Comparison of ENCODE assay signal across 1 cellular context in genomic region chr1:1373493-1374067, GRCh38.
A peak's percentile ranks its signal among the peaks of the same experiment; 100 is the strongest.
TF ChIP-seq lines count a peak whose summit lies in the region.

No MANE protein-coding gene starts in this region.

TF ChIP-seq in H1, 55 proteins besides CTCF, POLR2A, EP300 and RAD21:
- TF ChIP-seq NANOG (IDR thresholded peaks at IDR 0.05; ENCODE audit: insufficient read depth, low read depth, low read length, poor library complexity, severe bottlenecking) (no peak), CTBP2 (IDR thresholded peaks at IDR 0.05; ENCODE audit: borderline replicate concordance, insufficient read depth, insufficient read length, low read length) (no peak), SP1 (IDR thresholded peaks at IDR 0.05; ENCODE audit: low read depth, low read length) (peak; percentile 9; the same call in 1 of the 2 replicates), JUN (IDR thresholded peaks at IDR 0.05; ENCODE audit: low read depth, low read length) (no peak), CBX8 (IDR thresholded peaks at IDR 0.05; ENCODE audit: borderline replicate concordance, low read depth, low read length) (no peak), BACH1 (IDR thresholded peaks at IDR 0.05; ENCODE audit: low read length) (no peak), TAF7 (optimal IDR thresholded peaks at IDR 0.05; ENCODE audit: borderline replicate concordance, low read depth, low read length) (no peak), SIN3A (conservative IDR thresholded peaks at IDR 0.05 in 1 of 2, IDR thresholded peaks at IDR 0.05 in 1 of 2; ENCODE audit: low read depth in 1 of 2, low read length in 2 of 2) (no peak)
